Comparison of ENCODE assay signal across 25 cellular contexts in genomic region chr17:12877953-12878669, GRCh38.
DNase-seq lines count a peak whose midpoint lies in the region; ATAC-seq and TF ChIP-seq lines count a peak whose summit lies in the region.
"Had no signal": no experiment of that assay in that cellular context is flagged by ENCODE, and none has a peak within 500 bp of the region (broad histone marks: within the 10 kb centered on the region; RNA-seq: fewer than 3 reads in every experiment).

No MANE protein-coding gene starts in this region.

- intact Hi-C loops in natural killer cell (cut with micrococcal nuclease) (no loop called here), prostate gland (cut with DNase I) (no loop called here)

- in situ Hi-C loops in GM13977 (cut with MboI; ENCODE audit: low pct_unique_long_range_greater_than_20kb, low sequenced_read_pairs, unreplicated experiment), result no loop called here

- no peaks in the 10 kb centered on the region for H3K4me1 ChIP-seq in prostate gland (replicated peaks)
- H3K4me1 ChIP-seq: BLaER1, HAP-1, SJSA1 had no signal

- ATAC-seq in HG02852 (IDR thresholded peaks at IDR 0.05; ENCODE audit: unreplicated experiment) (peak; percentile 55), natural killer cell (no peak)
- ATAC-seq in activated T-helper 17 cell treated with anti-CD3 and anti-CD28 coated beads, Interleukin-2, amount 50 U/mL, for 72 hours (replicated peaks), result peak; percentile 29
- ATAC-seq: GM23338, Panc1 had no signal

- H3K4me3 ChIP-seq in prostate gland, result no peak overlapping the region
- H3K4me3 ChIP-seq: BLaER1, GM23338, HAP-1, SJSA1 had no signal

- no peaks in the 10 kb centered on the region for H3K36me3 ChIP-seq in prostate gland
- H3K36me3 ChIP-seq: BLaER1, HAP-1, SJSA1 had no signal

- WGBS in prostate gland, result 82% methylated on average over 8 of the region's 8 CpGs

- DNase-seq in GM13977 (ENCODE audit: low spot score), result peak; percentile 17
- DNase-seq in NCI-H524 treated with DMSO at 0.1 percent for 48 hours (lab: John Stamatoyannopoulos, UW), result no peak
- no peak for DNase-seq in natural killer cell
- no peak for DNase-seq in SIG-M5 treated with dmso at 0.1 percent for 504 hours (lab: John Stamatoyannopoulos, UW; ENCODE audit: unreplicated experiment)
- no peak for DNase-seq in prostate gland (ENCODE audit: low spot score)
- DNase-seq: ACHN; CD4-positive, alpha-beta T cell; COR-L47; DMS79 treated with DMSO at 0.1 percent for 48 hours; KG1; NCI-H1092 treated with DMSO at 0.1 percent for 48 hours; NCI-H1436 treated with DMSO at 0.1 percent for 48 hours; NCI-H1930; NCI-H2227 treated with DMSO at 0.1 percent for 48 hours; NCI-H510A; NCI-H774; NK-92 treated with Interleukin-12 subunit alpha and Interleukin-12 subunit beta, amount 100 ng/mL, for 24 hours; T-helper 1 cell had no signal

- no peaks in the 10 kb centered on the region for H3K36me3 Mint-ChIP-seq in activated T-helper 17 cell treated with anti-CD3 and anti-CD28 coated beads, Interleukin-2, amount 50 U/mL, for 72 hours (ENCODE audit: low read depth)
- H3K36me3 Mint-ChIP-seq in natural killer cell, result peaks cover 3% of the 10 kb centered on the region

- H3K4me3 Mint-ChIP-seq in activated T-helper 17 cell treated with anti-CD3 and anti-CD28 coated beads, Interleukin-2, amount 50 U/mL, for 72 hours, result no peak overlapping the region
- no peak overlapping the region for H3K4me3 Mint-ChIP-seq in natural killer cell
- H3K4me3 Mint-ChIP-seq: CD4-positive, alpha-beta T cell; GM23338 had no signal

- no peaks in the 10 kb centered on the region for H3K9me3 ChIP-seq in prostate gland
- H3K9me3 ChIP-seq: BLaER1, HAP-1, SJSA1 had no signal

- no peak overlapping the region for H3K27ac Mint-ChIP-seq in activated T-helper 17 cell treated with anti-CD3 and anti-CD28 coated beads, Interleukin-2, amount 50 U/mL, for 72 hours
- H3K27ac Mint-ChIP-seq in natural killer cell, result no peak overlapping the region
- H3K27ac Mint-ChIP-seq: CD4-positive, alpha-beta T cell; GM23338 had no signal

- no peaks in the 10 kb centered on the region for H3K9me3 Mint-ChIP-seq in activated T-helper 17 cell treated with anti-CD3 and anti-CD28 coated beads, Interleukin-2, amount 50 U/mL, for 72 hours
- H3K9me3 Mint-ChIP-seq in natural killer cell, result peaks cover 3 to 7% of the 10 kb centered on the region in 2 donors

- H3K27me3 ChIP-seq in prostate gland (replicated peaks; ENCODE audit: insufficient read depth), result no peaks in the 10 kb centered on the region
- H3K27me3 ChIP-seq: BLaER1, SJSA1 had no signal

- H3K27me3 Mint-ChIP-seq in activated T-helper 17 cell treated with anti-CD3 and anti-CD28 coated beads, Interleukin-2, amount 50 U/mL, for 72 hours, result no peaks in the 10 kb centered on the region
- no peaks in the 10 kb centered on the region for H3K27me3 Mint-ChIP-seq in natural killer cell (ENCODE audit: low read depth in 2 of 2)
- H3K27me3 Mint-ChIP-seq: CD4-positive, alpha-beta T cell had no signal

- TF ChIP-seq CTCF in GM13977 (IDR thresholded peaks at IDR 0.05; ENCODE audit: extremely low read depth, insufficient read depth, missing control alignments), result no peak
- TF ChIP-seq CTCF in natural killer cell (IDR thresholded peaks at IDR 0.05), result no peak
- no peak for TF ChIP-seq CTCF in prostate gland (IDR thresholded peaks at IDR 0.05)

- TF ChIP-seq POLR2A in prostate gland (IDR thresholded peaks at IDR 0.05), result no peak

- H3K27ac ChIP-seq in prostate gland, result no peak overlapping the region
- H3K27ac ChIP-seq: BLaER1, SJSA1 had no signal

- no peaks in the 10 kb centered on the region for H3K4me1 Mint-ChIP-seq in activated T-helper 17 cell treated with anti-CD3 and anti-CD28 coated beads, Interleukin-2, amount 50 U/mL, for 72 hours
- no peaks in the 10 kb centered on the region for H3K4me1 Mint-ChIP-seq in natural killer cell

Comparison
In these comparisons a context has a peak if more than half of its experiments do, and no peak if none do; other contexts are left out.
1. ATAC-seq: peak in HG02852 (single experiment) and activated T-helper 17 cell treated with anti-CD3 and anti-CD28 coated beads, Interleukin-2, amount 50 U/mL, for 72 hours (single experiment); none in natural killer cell (0 of 3).